In the genomic region with DNA sequence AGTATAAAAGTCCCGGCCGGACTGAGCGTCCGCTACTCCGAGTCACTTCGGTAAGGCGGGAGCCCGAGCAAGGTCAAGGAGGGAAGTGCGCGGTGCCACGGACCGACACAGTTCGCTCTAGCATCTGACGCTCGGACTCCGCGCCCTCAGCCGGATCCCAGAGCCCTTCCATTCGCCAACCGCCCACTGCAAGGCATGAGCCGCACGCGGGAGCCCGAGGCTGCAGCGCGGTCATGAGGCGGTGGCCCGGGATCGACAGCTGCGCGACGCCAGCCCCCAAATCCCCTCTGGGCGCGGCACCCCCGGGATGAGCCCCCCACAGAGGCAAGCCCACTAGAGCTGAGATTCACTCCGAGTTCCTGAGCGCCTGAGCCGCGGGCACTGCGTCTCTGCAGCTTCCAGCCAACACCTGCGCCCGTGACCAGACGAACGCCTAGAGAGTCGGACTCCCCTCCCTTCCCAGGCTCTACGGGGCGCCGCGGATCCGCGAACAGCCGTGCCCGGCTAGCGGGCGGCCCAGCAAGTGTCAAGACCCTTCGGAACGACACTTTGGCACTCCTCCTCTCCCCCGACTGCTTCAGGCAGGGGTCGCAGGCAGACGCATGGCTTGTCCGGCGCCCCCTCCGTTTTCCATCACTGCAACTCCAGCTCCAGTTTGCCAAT, we compare ENCODE assay signal across 8 cellular contexts. TPM values are rescaled to one million over a fixed set of nuclear protein-coding genes. Genes with fewer than 3 reads are reported as not detected.
DNase-seq lines count a peak whose midpoint lies in the region; ATAC-seq, FAIRE-seq and TF ChIP-seq lines count a peak whose summit lies in the region.

No MANE protein-coding gene starts in this region.

- H3K4ac ChIP-seq in H9 (ENCODE audit: low read depth, low read length) = no peak overlapping the region

- H2BK15ac ChIP-seq in H9 (ENCODE audit: low read depth, low read length) = no peak overlapping the region

- CTCF ChIA-PET in A549 (lab: Yijun Ruan, JAX) = interaction anchor here (0.7 to 2.1 kb wide), 3 partner anchors 100 to 326 kb away, joined by 3 to 6 read pairs (median 4); no protein-coding TSS in a partner anchor

- H3K23me2 ChIP-seq in H9 (ENCODE audit: insufficient read length, low read depth, low read length, poor library complexity, severe bottlenecking) = peaks cover 27% of the 10 kb centered on the region

- ATAC-seq in A549 = peak; percentile 69 to 81
- ATAC-seq in stimulated activated effector memory CD8-positive, alpha-beta T cell treated with anti-CD3 and anti-CD28 coated beads, Interleukin-12 subunit alpha, Interleukin-12 subunit beta, amount 100 ng/mL, for 72 hours = peak; percentile 36

- no peak overlapping the region for H3K23ac ChIP-seq in H9 (ENCODE audit: insufficient read length, low read depth, low read length)

- no peak overlapping the region for H4K8ac ChIP-seq in H9 (replicated peaks; ENCODE audit: insufficient read length, low read depth, low read length)

- DNase-seq in A549 (ENCODE audit: low read depth in 1 of 2, low spot score in 1 of 2) (peak; percentile 55 to 65), H9 (peak; percentile 78), lung microvascular endothelial cell (ENCODE audit: low read depth in 2 of 2) (peak; percentile 30 to 46), NOMO-1 treated with DMSO at 0.1 percent for 48 hours (lab: John Stamatoyannopoulos, UW; ENCODE audit: unreplicated experiment) (no peak), HFFc6 (no peak)
- DNase-seq in activated CD4-positive, alpha-beta T cell treated with anti-CD3 and anti-CD28 coated beads for 4 hours = peak; percentile 7 to 22
- DNase-seq in effector CD4-positive, alpha-beta T cell = peak; percentile 4
- peak in 1 of 2 donors; percentile 55 for DNase-seq in stimulated activated effector memory CD8-positive, alpha-beta T cell treated with anti-CD3 and anti-CD28 coated beads, Interleukin-12 subunit alpha, Interleukin-12 subunit beta, amount 100 ng/mL, for 72 hours (ENCODE audit: low spot score in 2 of 2)

- no peaks in the 10 kb centered on the region for H3K79me1 ChIP-seq in H9 (ENCODE audit: insufficient read depth, low read depth, low read length, poor library complexity, severe bottlenecking)

- no peak overlapping the region for H2AK5ac ChIP-seq in H9 (ENCODE audit: insufficient read length, low read length)

- H3K14ac ChIP-seq in H9 (ENCODE audit: insufficient read depth, low read length) = no peak overlapping the region

- TF ChIP-seq CTCF in A549 (IDR thresholded peaks at IDR 0.05) = 0 out of 3 replicates have a peak, but pooled peaks have one; percentile 5
- TF ChIP-seq CTCF in H9 (conservative IDR thresholded peaks at IDR 0.05) = no peak
- TF ChIP-seq CTCF in HFFc6 (IDR thresholded peaks at IDR 0.05) = no peak

- H3K4me3 Mint-ChIP-seq in H9 (peak overlapping the region; percentile 68 to 87), HFFc6 (no peak overlapping the region; the same call in 1 of the 2 replicates)
- peak overlapping the region; percentile 62 for H3K4me3 Mint-ChIP-seq in stimulated activated effector memory CD8-positive, alpha-beta T cell treated with anti-CD3 and anti-CD28 coated beads, Interleukin-12 subunit alpha, Interleukin-12 subunit beta, amount 100 ng/mL, for 72 hours

- no peaks in the 10 kb centered on the region for H3K79me2 ChIP-seq in H9 (ENCODE audit: insufficient read depth, low read length)

- H3K36me3 Mint-ChIP-seq in H9 (ENCODE audit: insufficient read depth in 1 of 3, low read depth in 3 of 3) (no peaks in the 10 kb centered on the region; a peak in 1 of 7 replicates), HFFc6 (ENCODE audit: low read depth) (no peaks in the 10 kb centered on the region)
- no peaks in the 10 kb centered on the region for H3K36me3 Mint-ChIP-seq in stimulated activated effector memory CD8-positive, alpha-beta T cell treated with anti-CD3 and anti-CD28 coated beads, Interleukin-12 subunit alpha, Interleukin-12 subunit beta, amount 100 ng/mL, for 72 hours

- H3K4me1 ChIP-seq in A549 (peaks cover 11% of the 10 kb centered on the region; the same call in 2 of the 3 replicates), H9 (ENCODE audit: insufficient read depth, low read length) (no peaks in the 10 kb centered on the region)

- no peaks in the 10 kb centered on the region for H3K9me3 ChIP-seq in A549
- no peaks in the 10 kb centered on the region for H3K9me3 ChIP-seq in H9 (ENCODE audit: control insufficient read depth, low read depth, low read length)

- peaks cover 24% of the 10 kb centered on the region for H3K27me3 ChIP-seq in H9 (ENCODE audit: insufficient read depth, low read length)

- H3K9me3 Mint-ChIP-seq in H9 = no peaks in the 10 kb centered on the region
- no peaks in the 10 kb centered on the region for H3K9me3 Mint-ChIP-seq in stimulated activated effector memory CD8-positive, alpha-beta T cell treated with anti-CD3 and anti-CD28 coated beads, Interleukin-12 subunit alpha, Interleukin-12 subunit beta, amount 100 ng/mL, for 72 hours
- H3K9me3 Mint-ChIP-seq in HFFc6 = no peaks in the 10 kb centered on the region

- H3K27ac ChIP-seq in A549 = peak overlapping the region in 1 of 2 experiments; percentile 89; a peak in 4 of 6 replicates
- no peak overlapping the region for H3K27ac ChIP-seq in H9 (ENCODE audit: insufficient read length, low read depth, low read length)

- H2BK5ac ChIP-seq in H9 (ENCODE audit: insufficient read length, low read length) = no peak overlapping the region

- no peak overlapping the region for H4K5ac ChIP-seq in H9 (ENCODE audit: insufficient read length, low read depth, low read length)

- H3K4me1 Mint-ChIP-seq in H9 = peaks cover 16 to 17% of the 10 kb centered on the region in 2 experiments
- H3K4me1 Mint-ChIP-seq in stimulated activated effector memory CD8-positive, alpha-beta T cell treated with anti-CD3 and anti-CD28 coated beads, Interleukin-12 subunit alpha, Interleukin-12 subunit beta, amount 100 ng/mL, for 72 hours = peaks cover 7% of the 10 kb centered on the region
- no peaks in the 10 kb centered on the region for H3K4me1 Mint-ChIP-seq in HFFc6 (ENCODE audit: low read depth)

- H4K91ac ChIP-seq in H9 (ENCODE audit: insufficient read length, low read depth, low read length) = no peak overlapping the region

- peak overlapping the region; percentile 86 for H3K4me3 ChIP-seq in A549

- peak; percentile 45; the same call in 1 of the 2 replicates for TF ChIP-seq POLR2A in A549 (IDR thresholded peaks at IDR 0.05; ENCODE audit: low read length)

- no peak overlapping the region for H2BK20ac ChIP-seq in H9 (ENCODE audit: low read depth, low read length, poor library complexity, severe bottlenecking)

- 0 out of 5 replicates have a peak, but pooled peaks of 1 of the 2 experiments have one; percentile 8 for TF ChIP-seq RAD21 in A549 (conservative IDR thresholded peaks at IDR 0.05 in 1 of 2, IDR thresholded peaks at IDR 0.05 in 1 of 2)

- TF ChIP-seq EP300 in A549 (IDR thresholded peaks at IDR 0.05) = no peak

- H3K4me2 ChIP-seq in A549 (peak overlapping the region; percentile 97), H9 (ENCODE audit: insufficient read depth, insufficient read length, low read length) (peak overlapping the region; percentile 99)

- no peak overlapping the region for H3T11ph ChIP-seq in H9 (ENCODE audit: low read length)

- H3K9ac ChIP-seq in H9 (ENCODE audit: extremely low read depth, insufficient read length, low read length) = no peak overlapping the region

- FAIRE-seq in A549 (lab: Jason Lieb, UNC) = no peak

- H2BK12ac ChIP-seq in H9 (ENCODE audit: insufficient read length, low read depth, low read length) = no peak overlapping the region

- no peak overlapping the region for H2AFZ ChIP-seq in H9 (ENCODE audit: low read length)

- 1% methylated on average over 28 of the region's 63 CpGs for WGBS in A549 (ENCODE audit: missing lambda C conversion rate)
- WGBS in H9 (ENCODE audit: extremely low coverage, insufficient read length, low lambda C conversion rate) = no CpG with 5 or more reads among the region's 63 CpGs

- H2BK120ac ChIP-seq in H9 (ENCODE audit: low read depth, low read length, poor library complexity, severe bottlenecking) = no peak overlapping the region

- H4K20me1 ChIP-seq in H9 (ENCODE audit: control insufficient read depth, insufficient read depth, insufficient read length) = peaks cover 2% of the 10 kb centered on the region

- POLR2A ChIA-PET in A549 (lab: Yijun Ruan, JAX) = no interaction called here

- H3K56ac ChIP-seq in H9 (ENCODE audit: insufficient read length, low read depth, low read length) = no peak overlapping the region

- H3K27ac Mint-ChIP-seq in H9 = no peak overlapping the region
- no peak overlapping the region for H3K27ac Mint-ChIP-seq in stimulated activated effector memory CD8-positive, alpha-beta T cell treated with anti-CD3 and anti-CD28 coated beads, Interleukin-12 subunit alpha, Interleukin-12 subunit beta, amount 100 ng/mL, for 72 hours
- no peak overlapping the region for H3K27ac Mint-ChIP-seq in HFFc6

- H3K27me3 Mint-ChIP-seq in H9 (ENCODE audit: low read depth) (peaks cover 88% of the 10 kb centered on the region), HFFc6 (ENCODE audit: insufficient read depth) (peaks cover 34% of the 10 kb centered on the region)

- no peak overlapping the region for H3K18ac ChIP-seq in H9 (ENCODE audit: insufficient read length, low read depth, low read length)

TF ChIP-seq in A549, 52 proteins besides CTCF, POLR2A, EP300 and RAD21:
- TF ChIP-seq MAX (IDR thresholded peaks at IDR 0.05) (peak; percentile 92), JUN (IDR thresholded peaks at IDR 0.05) (0 out of 5 replicates have a peak, but pooled peaks of 1 of the 2 experiments have one; percentile 24), HOXB13 (CRISPR knock-in tag; IDR thresholded peaks at IDR 0.05; ENCODE audit: low read depth) (no peak)
- TF ChIP-seq, protein P1, sequence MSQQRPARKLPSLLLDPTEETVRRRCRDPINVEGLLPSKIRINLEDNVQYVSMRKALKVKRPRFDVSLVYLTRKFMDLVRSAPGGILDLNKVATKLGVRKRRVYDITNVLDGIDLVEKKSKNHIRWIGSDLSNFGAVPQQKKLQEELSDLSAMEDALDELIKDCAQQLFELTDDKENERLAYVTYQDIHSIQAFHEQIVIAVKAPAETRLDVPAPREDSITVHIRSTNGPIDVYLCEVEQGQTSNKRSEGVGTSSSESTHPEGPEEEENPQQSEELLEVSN (IDR thresholded peaks at IDR 0.05; ENCODE audit: borderline replicate concordance, low read depth) = peak; percentile 95
TF ChIP-seq in A549: peak in this region for 3.

RNA-seq across cellular contexts. Expression of gene ISM1, which starts 0.7 kb away (rescaled TPM):
- polyA plus RNA-seq in A549 (2011; rRNA removed) = 0.18 and 0.30 TPM in 2 replicates
- 0.19 and 0.25 TPM in 2 replicates for polyA plus RNA-seq in A549 (2012; cell fraction: cytosol; rRNA removed)
- polyA plus RNA-seq in A549 (2012; cell fraction: nucleus; rRNA removed) = 0.06 and 0.19 TPM in 2 replicates
- 0.39 to 0.50 TPM (median 0.45 TPM) in 3 replicates for polyA plus RNA-seq in A549 (2017; fragmentation: RNase III; extraction: RNeasy Plus Mini Kit Qiagen cat#74134 plus additional on column Dnase treatment)
- polyA minus RNA-seq in A549 (2011; rRNA and poly(A)+ RNA removed) = 0.29 and 0.41 TPM in 2 replicates
- total RNA-seq in H9 (2021) = 0.20 and 0.24 TPM in 2 replicates
- total RNA-seq in lung microvascular endothelial cell = under 0.01 TPM in 1 of 2 replicates, not detected in the other
- under 1 TPM in 1 of 6 experiments, not detected in 5; 0.07 TPM for total RNA-seq in HFFc6 (2021; fragmentation: NEBNext Ultra II Directional; extraction: Animal tissue kit (Norgen Biotek cat#: 25700))

Comparison
In these comparisons a context has a peak if more than half of its experiments do, and no peak if none do; other contexts are left out.
1. DNase-seq: peak in A549 (2 of 2), H9 (single experiment), activated CD4-positive, alpha-beta T cell treated with anti-CD3 and anti-CD28 coated beads for 4 hours (2 of 2), effector CD4-positive, alpha-beta T cell (single experiment) and lung microvascular endothelial cell (2 of 2); none in NOMO-1 treated with DMSO at 0.1 percent for 48 hours (single experiment) and HFFc6 (single experiment).